Comparison of ENCODE assay signal across 8 cellular contexts in the genomic region with DNA sequence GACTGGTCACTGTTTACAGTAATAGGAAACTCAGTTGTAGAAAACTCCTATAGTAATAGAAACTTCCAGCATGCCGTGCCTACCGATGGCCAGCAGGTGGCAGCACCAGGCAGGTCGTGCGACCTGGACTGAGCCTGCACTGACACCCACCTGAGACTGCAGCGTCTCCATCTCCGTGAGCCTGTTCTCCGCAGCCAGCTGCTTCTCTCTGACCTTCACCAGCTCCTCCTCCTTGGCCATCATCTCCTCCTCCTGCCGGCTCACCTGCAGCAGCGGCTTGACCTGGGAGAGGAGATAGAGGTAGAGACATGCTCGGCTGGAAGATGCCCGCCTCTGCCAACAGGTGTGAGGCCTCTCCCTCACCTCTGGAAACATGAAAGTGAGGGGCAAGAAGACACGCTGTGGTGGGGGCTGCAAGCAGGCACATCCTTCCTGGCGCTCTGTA. TPM values are rescaled to one million over a fixed set of nuclear protein-coding genes. Genes with fewer than 3 reads are reported as not detected.
A peak's percentile ranks its signal among the peaks of the same experiment; 100 is the strongest.
DNase-seq lines count a peak whose midpoint lies in the region; ATAC-seq and TF ChIP-seq lines count a peak whose summit lies in the region.

No MANE protein-coding gene starts in this region.

- peak; percentile 58 for ATAC-seq in foreskin keratinocyte
- peak; percentile 50 for ATAC-seq in omental fat pad (ENCODE audit: low FRiP score)
- ATAC-seq in HG03520 (IDR thresholded peaks at IDR 0.05; ENCODE audit: unreplicated experiment) = no peak

- no peaks in the 10 kb centered on the region for H3K9me2 ChIP-seq in Karpas-422 (replicated peaks; ENCODE audit: insufficient read depth, low read length)

- 30 to 56% methylated on average over 8 to 13 of the region's 13 CpGs for WGBS in thyroid gland, 2 donors

- H4K20me1 ChIP-seq in Karpas-422 (ENCODE audit: insufficient read depth, low read depth, low read length) = no peaks in the 10 kb centered on the region

- H3K9me3 ChIP-seq in Karpas-422 (ENCODE audit: low read length) = no peaks in the 10 kb centered on the region
- H3K9me3 ChIP-seq in SJSA1 (replicated peaks) = no peaks in the 10 kb centered on the region
- H3K9me3 ChIP-seq in thyroid gland = no peaks in the 10 kb centered on the region

- peaks cover 9% of the 10 kb centered on the region for H3K4me1 ChIP-seq in Karpas-422 (ENCODE audit: low read length)
- peaks cover 44% of the 10 kb centered on the region for H3K4me1 ChIP-seq in SJSA1 (replicated peaks)
- no peaks in the 10 kb centered on the region for H3K4me1 ChIP-seq in foreskin keratinocyte
- no peaks in the 10 kb centered on the region for H3K4me1 ChIP-seq in thyroid gland

- TF ChIP-seq CTCF in foreskin keratinocyte (conservative IDR thresholded peaks at IDR 0.05) (peak; percentile 83), omental fat pad (IDR thresholded peaks at IDR 0.05) (peak in 2 of 3 donors; percentile 48 to 61), thyroid gland (IDR thresholded peaks at IDR 0.05) (peak; percentile 80 to 95 (median 92))

- H3K4me2 ChIP-seq in Karpas-422 (ENCODE audit: low read depth, low read length, poor library complexity, severe bottlenecking) = no peak overlapping the region

- H3K27ac ChIP-seq in Karpas-422 (ENCODE audit: low read length) = no peak overlapping the region
- peak overlapping the region; percentile 61 for H3K27ac ChIP-seq in SJSA1
- no peak overlapping the region for H3K27ac ChIP-seq in foreskin keratinocyte
- no peak overlapping the region for H3K27ac ChIP-seq in thyroid gland

- no peak overlapping the region for H3K9ac ChIP-seq in Karpas-422 (ENCODE audit: low read length)

- H3K79me2 ChIP-seq in Karpas-422 (ENCODE audit: low read length) = no peaks in the 10 kb centered on the region; the same call in 1 of the 2 replicates

- H3K4me3 ChIP-seq in Karpas-422 (ENCODE audit: low read length) (no peak overlapping the region), SJSA1 (no peak overlapping the region), thyroid gland (replicated peaks in 1 of 3) (no peak overlapping the region)

- DNase-seq in Daoy (ENCODE audit: low read depth) (peak; percentile 76), Karpas-422 (peak; percentile 92), SJSA1 (ENCODE audit: low read depth in 1 of 2, low spot score in 2 of 2) (peak in 1 of 2 experiments; percentile 72), activated gamma-delta T cell treated with Interleukin-2 at 50 U/mL for 16 hours (peak; percentile 83), foreskin keratinocyte (peak in 1 of 2 donors; percentile 48), omental fat pad (ENCODE audit: low spot score) (peak; percentile 56), thyroid gland (peak; percentile 76 to 84)

- H3K36me3 ChIP-seq in Karpas-422 (ENCODE audit: insufficient read depth, low read length) = peaks cover 18% of the 10 kb centered on the region; the same call in 1 of the 2 replicates
- peaks cover 95% of the 10 kb centered on the region for H3K36me3 ChIP-seq in SJSA1
- H3K36me3 ChIP-seq in thyroid gland = peaks cover 97 to 99% of the 10 kb centered on the region in 2 donors

- intact Hi-C loops in thyroid gland (cut with DNase I) = loop anchor here (2.0 kb wide), 1 partner anchor 169 kb away; no protein-coding TSS in a partner anchor

- TF ChIP-seq POLR2A in thyroid gland (IDR thresholded peaks at IDR 0.05) = no peak

- H3K27me3 ChIP-seq in Karpas-422 (ENCODE audit: low read length) (no peaks in the 10 kb centered on the region), SJSA1 (replicated peaks) (no peaks in the 10 kb centered on the region), foreskin keratinocyte (no peaks in the 10 kb centered on the region), thyroid gland (no peaks in the 10 kb centered on the region)

- H2AFZ ChIP-seq in Karpas-422 (ENCODE audit: low read length) = no peak overlapping the region

RNA-seq across cellular contexts. Expression of a gene that starts 48.5 kb away (rescaled TPM):
- total RNA-seq in Daoy (2014; rRNA removed; shearing (Covaris generic)) = 15.2 and 20.0 TPM in 2 replicates
- total RNA-seq in Karpas-422 (2014; rRNA removed; shearing (Covaris generic); ENCODE audit: low replicate concordance) = 0.14 TPM in 1 of 2 replicates, not detected in the other
- 4.4 and 5.8 TPM in 2 replicates for total RNA-seq in SJSA1 (2014; rRNA removed; shearing (Covaris generic))
- total RNA-seq in foreskin keratinocyte (1.3 and 1.8 TPM in 2 replicates), omental fat pad (10 to 100 TPM; 27.3 to 89.3 (median 65.3) TPM), thyroid gland (10 to 100 TPM in 3 of 4 donors, 1 to 10 TPM in 1; 6.7 to 16.8 (median 11.0) TPM)
- 1.2 and 2.2 TPM in 2 replicates for polyA plus RNA-seq in foreskin keratinocyte
